8 cellular contexts compared by ENCODE assay signal in genomic region chr2:42132066-42132965, GRCh38. TPM values are rescaled to one million over a fixed set of nuclear protein-coding genes. Genes with fewer than 3 reads are reported as not detected.
DNase-seq lines count a peak whose midpoint lies in the region; ATAC-seq and TF ChIP-seq lines count a peak whose summit lies in the region.

No MANE protein-coding gene starts in this region.

- peak in 1 of 2 donors; percentile 15 for ATAC-seq in activated T-cell treated with anti-CD3 and anti-CD28 coated beads, Interleukin-2, amount 50 U/mL, for 72 hours (replicated peaks in 1 of 2)
- ATAC-seq in Right ventricle myocardium superior (ENCODE audit: poor library complexity) = peak; percentile 24
- no peak for ATAC-seq in GM19035 (IDR thresholded peaks at IDR 0.05; ENCODE audit: unreplicated experiment)

- TF ChIP-seq CTCF in WI38 (IDR thresholded peaks at IDR 0.05; ENCODE audit: low read depth, low read length) = no peak

- H3K4me3 Mint-ChIP-seq in activated T-cell treated with anti-CD3 and anti-CD28 coated beads, Interleukin-2, amount 50 U/mL, for 72 hours = peak overlapping the region; percentile 79 to 81
- peak overlapping the region; percentile 78 for H3K4me3 Mint-ChIP-seq in stimulated activated naive CD8-positive, alpha-beta T cell treated with anti-CD3 and anti-CD28 coated beads, Interleukin-15, Interleukin-2, amounts not matched to agents 100 ng/mL and 50 ng/mL, for 24 hours

- H3K27me3 Mint-ChIP-seq in activated T-cell treated with anti-CD3 and anti-CD28 coated beads, Interleukin-2, amount 50 U/mL, for 72 hours (ENCODE audit: low read depth) = no peaks in the 10 kb centered on the region
- H3K27me3 Mint-ChIP-seq in stimulated activated naive CD8-positive, alpha-beta T cell treated with anti-CD3 and anti-CD28 coated beads, Interleukin-15, Interleukin-2, amounts not matched to agents 100 ng/mL and 50 ng/mL, for 24 hours = no peaks in the 10 kb centered on the region

- intact Hi-C loops in Right ventricle myocardium superior (cut with DNase I) = no loop called here

- no peaks in the 10 kb centered on the region for H3K36me3 Mint-ChIP-seq in activated T-cell treated with anti-CD3 and anti-CD28 coated beads, Interleukin-2, amount 50 U/mL, for 72 hours (ENCODE audit: insufficient read depth in 2 of 2)
- no peaks in the 10 kb centered on the region for H3K36me3 Mint-ChIP-seq in stimulated activated naive CD8-positive, alpha-beta T cell treated with anti-CD3 and anti-CD28 coated beads, Interleukin-15, Interleukin-2, amounts not matched to agents 100 ng/mL and 50 ng/mL, for 24 hours (ENCODE audit: low read depth)

- peak overlapping the region; percentile 96 for H3K27ac Mint-ChIP-seq in activated T-cell treated with anti-CD3 and anti-CD28 coated beads, Interleukin-2, amount 50 U/mL, for 72 hours
- peak overlapping the region; percentile 94 for H3K27ac Mint-ChIP-seq in stimulated activated naive CD8-positive, alpha-beta T cell treated with anti-CD3 and anti-CD28 coated beads, Interleukin-15, Interleukin-2, amounts not matched to agents 100 ng/mL and 50 ng/mL, for 24 hours

- H3K4me3 ChIP-seq in WI38 (ENCODE audit: low read depth, low read length) = peak overlapping the region; percentile 44

- H3K9me3 Mint-ChIP-seq in activated T-cell treated with anti-CD3 and anti-CD28 coated beads, Interleukin-2, amount 50 U/mL, for 72 hours = no peaks in the 10 kb centered on the region
- no peaks in the 10 kb centered on the region for H3K9me3 Mint-ChIP-seq in stimulated activated naive CD8-positive, alpha-beta T cell treated with anti-CD3 and anti-CD28 coated beads, Interleukin-15, Interleukin-2, amounts not matched to agents 100 ng/mL and 50 ng/mL, for 24 hours

- H3K4me1 Mint-ChIP-seq in activated T-cell treated with anti-CD3 and anti-CD28 coated beads, Interleukin-2, amount 50 U/mL, for 72 hours (ENCODE audit: low read depth) = peaks cover 89% of the 10 kb centered on the region
- peaks cover 94% of the 10 kb centered on the region for H3K4me1 Mint-ChIP-seq in stimulated activated naive CD8-positive, alpha-beta T cell treated with anti-CD3 and anti-CD28 coated beads, Interleukin-15, Interleukin-2, amounts not matched to agents 100 ng/mL and 50 ng/mL, for 24 hours (ENCODE audit: low read depth)

- DNase-seq in activated T-cell treated with anti-CD3 and anti-CD28 coated beads, Interleukin-2, amount 50 U/mL, for 72 hours = no peak
- DNase-seq in activated T-cell treated with anti-CD3 and anti-CD28 coated beads, Interleukin-2, amount 50 U/mL, for 1 hour = no peak
- DNase-seq in Right ventricle myocardium superior (no peak), mesenteric fat pad (ENCODE audit: low spot score) (no peak), pons (ENCODE audit: low spot score) (no peak)

RNA-seq across cellular contexts. Expression of gene EML4, which starts 36.8 kb away (rescaled TPM):
- 10 to 100 TPM; 79.2 to 82.2 TPM for total RNA-seq in activated T-cell treated with anti-CD3 and anti-CD28 coated beads, Interleukin-2, amount 50 U/mL, for 72 hours
- total RNA-seq in Right ventricle myocardium superior (4.4 TPM), mesenteric fat pad (46.2 TPM)
